In genomic region chr3:12906141-12906915, GRCh38 we compare ENCODE assay signal across 21 cellular contexts.
DNase-seq lines count a peak whose midpoint lies in the region; ATAC-seq and TF ChIP-seq lines count a peak whose summit lies in the region.
"Had no signal": no experiment of that assay in that cellular context is flagged by ENCODE, and none has a peak within 500 bp of the region (broad histone marks: within the 10 kb centered on the region; RNA-seq: fewer than 3 reads in every experiment).

No MANE protein-coding gene starts in this region.

- peak in 1 of 2 donors; percentile 8 for ATAC-seq in right cardiac atrium
- ATAC-seq in stimulated activated memory B cell treated with anti-CD40 and anti-IgM and Interleukin-4, amounts not matched to agents 10 μg/mL and 1 μg/mL and 100 μg/mL, for 72 hours, result peak; percentile 18
- no peak for ATAC-seq in GM19395 (IDR thresholded peaks at IDR 0.05; ENCODE audit: unreplicated experiment)

- peaks cover 35% of the 10 kb centered on the region for H3K4me1 Mint-ChIP-seq in stimulated activated memory B cell treated with anti-CD40 and anti-IgM and Interleukin-4, amounts not matched to agents 10 μg/mL and 1 μg/mL and 100 μg/mL, for 72 hours

- POLR2A ChIA-PET in HEK293 (lab: Yijun Ruan, JAX), result no interaction called here

- no peaks in the 10 kb centered on the region for H3K27me3 Mint-ChIP-seq in stimulated activated memory B cell treated with anti-CD40 and anti-IgM and Interleukin-4, amounts not matched to agents 10 μg/mL and 1 μg/mL and 100 μg/mL, for 72 hours
- H3K27me3 Mint-ChIP-seq: CD8-positive, alpha-beta memory T cell had no signal

- no peak overlapping the region for H3K4me3 ChIP-seq in HEK293 (ENCODE audit: low read depth, low read length)
- H3K4me3 ChIP-seq in dorsolateral prefrontal cortex, result no peak overlapping the region
- no peak overlapping the region for H3K4me3 ChIP-seq in right cardiac atrium (ENCODE audit: low read length)
- H3K4me3 ChIP-seq: MG63 had no signal

- H3K27ac ChIP-seq in HEK293 (ENCODE audit: extremely low read depth, low read depth, low read length), result no peak overlapping the region
- peak overlapping the region in 39 of 59 donors; percentile 0 to 77 (median 49) for H3K27ac ChIP-seq in dorsolateral prefrontal cortex
- H3K27ac ChIP-seq in right cardiac atrium (ENCODE audit: low read length), result no peak overlapping the region

- no peaks in the 10 kb centered on the region for H3K9me3 Mint-ChIP-seq in stimulated activated memory B cell treated with anti-CD40 and anti-IgM and Interleukin-4, amounts not matched to agents 10 μg/mL and 1 μg/mL and 100 μg/mL, for 72 hours
- H3K9me3 Mint-ChIP-seq: CD8-positive, alpha-beta memory T cell; H9 had no signal

- 74% methylated on average over 20 of the region's 20 CpGs for WGBS in right cardiac atrium

- H3K36me3 ChIP-seq in HEK293 (ENCODE audit: control insufficient read depth in 2 of 2, insufficient read depth in 1 of 2, low read length in 2 of 2), result peaks cover 0 to 80% of the 10 kb centered on the region in 2 experiments; a peak in 2 of 3 replicates
- H3K36me3 ChIP-seq: MG63 had no signal

- DNase-seq in dorsolateral prefrontal cortex, result no peak
- peak in 2 of 3 donors; percentile 50 to 61 for DNase-seq in right cardiac atrium
- no peak for DNase-seq in GM19238 (ENCODE audit: insufficient read length, low spot score)
- DNase-seq in DMS53 treated with DMSO at 0.1 percent for 48 hours (lab: John Stamatoyannopoulos, UW; ENCODE audit: unreplicated experiment), result no peak
- DNase-seq: CD8-positive, alpha-beta memory T cell; DMS53; H9; Kasumi-1; MG63; NCI-H1048; NCI-H1436 treated with DMSO at 0.1 percent for 48 hours; NCI-H2081 treated with DMSO at 0.1 percent for 48 hours; NCI-H510A; NCI-H748 treated with DMSO at 0.1 percent for 48 hours; NK-92 treated with Interleukin-12 subunit alpha and Interleukin-12 subunit beta, amount 100 ng/mL, for 24 hours; OCI-M1; SHP77 treated with DMSO at 0.1 percent for 48 hours; SK-N-SH had no signal

- intact Hi-C loops in dorsolateral prefrontal cortex (cut with DNase I), result no loop called here
- intact Hi-C loops in right cardiac atrium (cut with DNase I), result no loop called here

- no peaks in the 10 kb centered on the region for H3K4me1 ChIP-seq in HEK293 (ENCODE audit: control insufficient read depth, insufficient read depth, low read length)
- no peaks in the 10 kb centered on the region for H3K4me1 ChIP-seq in right cardiac atrium (ENCODE audit: control insufficient read depth, insufficient read depth, low read length)

- peaks cover 41% of the 10 kb centered on the region for H3K36me3 Mint-ChIP-seq in stimulated activated memory B cell treated with anti-CD40 and anti-IgM and Interleukin-4, amounts not matched to agents 10 μg/mL and 1 μg/mL and 100 μg/mL, for 72 hours

- H3K27me3 ChIP-seq in dorsolateral prefrontal cortex, result no peaks in the 10 kb centered on the region
- H3K27me3 ChIP-seq in right cardiac atrium (ENCODE audit: control insufficient read depth, insufficient read depth), result no peaks in the 10 kb centered on the region
- H3K27me3 ChIP-seq: MG63 had no signal

- peak overlapping the region; percentile 32 for H3K27ac Mint-ChIP-seq in stimulated activated memory B cell treated with anti-CD40 and anti-IgM and Interleukin-4, amounts not matched to agents 10 μg/mL and 1 μg/mL and 100 μg/mL, for 72 hours

- CTCF ChIA-PET in HEK293 (lab: Yijun Ruan, JAX), result interaction anchor here (0.9 kb wide), 1 partner anchor 14 kb away, joined by 3 read pairs; no protein-coding TSS in a partner anchor

- no peaks in the 10 kb centered on the region for H3K9me3 ChIP-seq in HEK293 (ENCODE audit: control insufficient read depth, insufficient read depth, low read depth, low read length)
- no peaks in the 10 kb centered on the region for H3K9me3 ChIP-seq in right cardiac atrium (ENCODE audit: control insufficient read depth, low read length)
- H3K9me3 ChIP-seq: MG63, SK-N-SH had no signal

- H3K4me3 Mint-ChIP-seq in stimulated activated memory B cell treated with anti-CD40 and anti-IgM and Interleukin-4, amounts not matched to agents 10 μg/mL and 1 μg/mL and 100 μg/mL, for 72 hours, result no peak overlapping the region
- H3K4me3 Mint-ChIP-seq: CD8-positive, alpha-beta memory T cell; H9 had no signal

- TF ChIP-seq CTCF in HEK293 (tag by site-specific recombination; IDR thresholded peaks at IDR 0.05), result no peak
- TF ChIP-seq CTCF in dorsolateral prefrontal cortex (IDR thresholded peaks at IDR 0.05 in 54 of 56, conservative IDR thresholded peaks at IDR 0.05 in 2 of 56; ENCODE audit: low read depth in 1 of 56, partially characterized antibody in 56 of 56), result no peak

TF ChIP-seq in HEK293, 187 proteins besides CTCF, POLR2A, EP300 and RAD21:
- TF ChIP-seq ZBTB10 (tag by site-specific recombination; IDR thresholded peaks at IDR 0.05), result 0 out of 2 replicates have a peak, but pooled peaks have one; percentile 63
- no peak for TF ChIP-seq ZFP69B (tag by site-specific recombination; IDR thresholded peaks at IDR 0.05)

Comparison
In these comparisons a context has a peak if more than half of its experiments do, and no peak if none do; other contexts are left out.
1. H3K27ac ChIP-seq: peak in dorsolateral prefrontal cortex (39 of 59); none in HEK293 (single experiment) and right cardiac atrium (single experiment).
2. DNase-seq: peak in right cardiac atrium (2 of 3); none in dorsolateral prefrontal cortex (0 of 10), GM19238 (single experiment) and DMS53 treated with DMSO at 0.1 percent for 48 hours (single experiment).